In genomic region chr1:42937836-42938595, GRCh38 we compare ENCODE assay signal across 1 cellular context.
TF ChIP-seq lines count a peak whose summit lies in the region.

No MANE protein-coding gene starts in this region.

TF ChIP-seq in HEK293, 187 proteins besides CTCF, POLR2A, EP300 and RAD21 (continued from another document):
- TF ChIP-seq PRDM2 (tag by site-specific recombination; IDR thresholded peaks at IDR 0.05; ENCODE audit: borderline replicate concordance) = no peak
- TF ChIP-seq ZNF138 (tag by site-specific recombination; IDR thresholded peaks at IDR 0.05; ENCODE audit: borderline replicate concordance) = no peak
- TF ChIP-seq ZNF140 (tag by site-specific recombination; IDR thresholded peaks at IDR 0.05) = no peak
- no peak for TF ChIP-seq ZBTB8A (tag by site-specific recombination; IDR thresholded peaks at IDR 0.05)
- 0 out of 2 replicates have a peak, but pooled peaks have one; percentile 18 for TF ChIP-seq ZNF449 (tag by site-specific recombination; IDR thresholded peaks at IDR 0.05)
- TF ChIP-seq ZNF341 (tag by site-specific recombination; IDR thresholded peaks at IDR 0.05; ENCODE audit: low read depth) = no peak
- TF ChIP-seq ZNF555 (tag by site-specific recombination; conservative IDR thresholded peaks at IDR 0.05) = no peak
